ENCODE assay signal across 17 cellular contexts in the genomic region with DNA sequence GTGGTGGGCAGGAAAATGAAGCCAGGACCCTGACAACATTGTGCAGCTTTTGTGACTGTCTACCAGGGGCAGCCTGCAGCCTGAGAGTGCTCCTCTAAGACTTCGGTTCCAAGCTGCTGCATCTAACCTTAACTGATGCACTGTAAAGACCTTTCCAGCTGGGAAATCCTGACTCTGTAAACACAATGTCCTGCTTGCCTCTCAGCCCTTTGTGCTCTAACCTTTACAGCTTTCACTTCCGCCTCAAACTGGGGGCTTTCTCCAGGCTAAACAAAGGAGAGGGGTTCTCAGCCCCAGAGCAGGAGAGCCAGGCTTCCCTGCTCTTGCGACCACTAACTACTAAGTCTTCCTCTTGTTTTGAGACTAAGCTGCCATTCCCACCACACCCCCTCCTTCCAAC. TPM values are rescaled to one million over a fixed set of nuclear protein-coding genes. Genes with fewer than 3 reads are reported as not detected.
"Had no signal": no experiment of that assay in that cellular context is flagged by ENCODE, and none has a peak within 500 bp of the region (broad histone marks: within the 10 kb centered on the region; RNA-seq: fewer than 3 reads in every experiment).

No MANE protein-coding gene starts in this region.

- H3K27ac Mint-ChIP-seq: activated CD4-positive, alpha-beta T cell treated with anti-CD3 and anti-CD28 coated beads, Interleukin-2, amount 10 ng/mL, durations not matched to agents 7 days and 5 days; activated CD8-positive, alpha-beta T cell treated with anti-CD3 and anti-CD28 coated beads, Interleukin-2, amount 10 ng/mL, durations not matched to agents 7 days and 5 days; activated naive CD8-positive, alpha-beta T cell treated with anti-CD3 and anti-CD28 coated beads, Interleukin-2, amount 10 ng/mL, durations not matched to agents 7 days and 5 days; activated T-cell treated with anti-CD3 and anti-CD28 coated beads, Interleukin-2, amount 50 U/mL, for 24 hours; activated T-helper 2 cell treated with anti-CD3 and anti-CD28 coated beads, Interferon-gamma antibody, Interleukin-2, Interleukin-4, amounts not matched to agents 10 μg/mL and 5 μg/mL and 100 μg/mL, durations not matched to agents 14 hours and 24 hours and 36 hours; natural killer cell had no signal

- DNase-seq: activated CD4-positive, alpha-beta T cell treated with anti-CD3 and anti-CD28 coated beads, Interleukin-2, amount 10 ng/mL, durations not matched to agents 7 days and 5 days; activated CD8-positive, alpha-beta T cell treated with anti-CD3 and anti-CD28 coated beads, Interleukin-2, amount 10 ng/mL, durations not matched to agents 7 days and 5 days; activated naive CD4-positive, alpha-beta T cell treated with Interleukin-2 at 50 U/mL for 16 hours; activated naive CD8-positive, alpha-beta T cell treated with anti-CD3 and anti-CD28 coated beads, Interleukin-2, amount 10 ng/mL, durations not matched to agents 7 days and 5 days; activated T-cell treated with anti-CD3 and anti-CD28 coated beads, Interleukin-2, amount 50 U/mL, for 24 hours; erythroblast; kidney; natural killer cell; psoas muscle; stimulated activated naive CD8-positive, alpha-beta T cell treated with anti-CD3 and anti-CD28 coated beads, Interleukin-15, Interleukin-2, amounts not matched to agents 100 U/mL and 50 U/mL, for 24 hours; T1000; tibial artery; uterus had no signal

- H3K9me3 Mint-ChIP-seq: activated CD4-positive, alpha-beta T cell treated with anti-CD3 and anti-CD28 coated beads, Interleukin-2, amount 10 ng/mL, durations not matched to agents 7 days and 5 days; activated naive CD8-positive, alpha-beta T cell treated with anti-CD3 and anti-CD28 coated beads, Interleukin-2, amount 10 ng/mL, durations not matched to agents 7 days and 5 days; activated T-cell treated with anti-CD3 and anti-CD28 coated beads, Interleukin-2, amount 50 U/mL, for 24 hours; activated T-helper 2 cell treated with anti-CD3 and anti-CD28 coated beads, Interferon-gamma antibody, Interleukin-2, Interleukin-4, amounts not matched to agents 10 μg/mL and 5 μg/mL and 100 μg/mL, durations not matched to agents 14 hours and 24 hours and 36 hours; memory B cell; natural killer cell had no signal

- ATAC-seq: activated CD4-positive, CD25-positive, alpha-beta regulatory T cell treated with anti-CD3 and anti-CD28 coated beads, Interleukin-2, amount 50 U/mL, for 24 hours; activated CD8-positive, alpha-beta T cell treated with anti-CD3 and anti-CD28 coated beads, Interleukin-2, amount 10 ng/mL, durations not matched to agents 7 days and 5 days; natural killer cell; stimulated activated naive CD8-positive, alpha-beta T cell treated with anti-CD3 and anti-CD28 coated beads, Interleukin-15, Interleukin-2, amounts not matched to agents 100 U/mL and 50 U/mL, for 24 hours had no signal

- H3K36me3 Mint-ChIP-seq: activated naive CD8-positive, alpha-beta T cell treated with anti-CD3 and anti-CD28 coated beads, Interleukin-2, amount 10 ng/mL, durations not matched to agents 7 days and 5 days; memory B cell; natural killer cell had no signal

- H3K27me3 Mint-ChIP-seq: activated CD4-positive, alpha-beta T cell treated with anti-CD3 and anti-CD28 coated beads, Interleukin-2, amount 10 ng/mL, durations not matched to agents 7 days and 5 days; activated naive CD8-positive, alpha-beta T cell treated with anti-CD3 and anti-CD28 coated beads, Interleukin-2, amount 10 ng/mL, durations not matched to agents 7 days and 5 days; memory B cell had no signal

- H3K4me3 Mint-ChIP-seq: activated CD4-positive, alpha-beta T cell treated with anti-CD3 and anti-CD28 coated beads, Interleukin-2, amount 10 ng/mL, durations not matched to agents 7 days and 5 days; activated CD8-positive, alpha-beta T cell treated with anti-CD3 and anti-CD28 coated beads, Interleukin-2, amount 10 ng/mL, durations not matched to agents 7 days and 5 days; activated naive CD8-positive, alpha-beta T cell treated with anti-CD3 and anti-CD28 coated beads, Interleukin-2, amount 10 ng/mL, durations not matched to agents 7 days and 5 days; activated T-cell treated with anti-CD3 and anti-CD28 coated beads, Interleukin-2, amount 50 U/mL, for 24 hours; memory B cell; natural killer cell had no signal

- H3K4me1 Mint-ChIP-seq: activated naive CD8-positive, alpha-beta T cell treated with anti-CD3 and anti-CD28 coated beads, Interleukin-2, amount 10 ng/mL, durations not matched to agents 7 days and 5 days; natural killer cell had no signal

RNA-seq across cellular contexts. Expression of gene RASL11B, which starts 19.3 kb away (rescaled TPM):
- total RNA-seq: ascending aorta, natural killer cell had no signal
